Comparison of ENCODE assay signal across 8 cellular contexts in the genomic region with DNA sequence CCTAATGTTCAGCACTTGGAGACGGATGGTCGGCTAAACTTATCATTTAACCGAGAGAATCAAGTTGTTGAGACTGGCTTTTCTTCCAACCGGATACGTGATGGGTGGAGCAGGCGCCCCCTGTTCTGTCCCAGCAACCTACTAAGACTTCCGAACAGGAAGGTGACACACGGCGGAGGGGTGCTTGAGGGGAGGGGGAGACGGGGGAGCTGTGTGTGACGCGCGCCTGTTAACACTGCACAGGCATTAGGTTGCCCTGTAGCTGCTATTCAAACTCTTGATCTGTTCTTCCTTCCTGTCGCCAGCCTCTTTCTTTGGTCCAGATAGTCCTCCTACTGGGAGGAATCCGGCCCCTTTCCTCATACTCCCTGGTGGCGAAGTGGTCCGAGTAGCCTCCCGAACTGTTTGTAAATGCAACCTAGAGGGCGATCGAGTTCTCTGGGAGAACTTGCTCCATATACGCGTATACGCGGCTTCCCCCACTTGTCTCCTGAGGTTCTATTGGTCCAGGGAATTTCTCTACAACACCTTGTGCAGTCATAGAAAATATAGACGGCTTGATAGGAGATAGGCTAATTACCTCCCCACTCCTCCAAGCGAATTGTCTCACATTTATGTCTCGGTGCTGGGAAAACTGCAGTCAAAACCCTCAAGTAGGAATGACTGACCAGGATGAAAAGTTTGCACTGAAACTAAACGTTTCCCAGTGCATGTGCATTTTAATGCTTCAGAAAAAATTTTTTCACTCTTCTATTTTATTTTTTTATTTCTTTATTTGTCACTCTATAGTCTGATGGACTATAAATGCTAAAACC.
DNase-seq lines count a peak whose midpoint lies in the region; ATAC-seq and TF ChIP-seq lines count a peak whose summit lies in the region.

No MANE protein-coding gene starts in this region.

- no peak overlapping the region for H3K27ac ChIP-seq in 22Rv1

- peak; percentile 88 to 92 for DNase-seq in NCI-H524 (lab: John Stamatoyannopoulos, UW)
- peak; percentile 72 to 80 for DNase-seq in activated CD4-positive, alpha-beta T cell treated with anti-CD3 and anti-CD28 coated beads, Interleukin-2, amount 50 U/mL, for 48 hours
- peak; percentile 96 for DNase-seq in dermis blood vessel endothelial cell
- DNase-seq in left kidney (ENCODE audit: low read depth, low spot score) = peak; percentile 96
- peak; percentile 60 to 79 for DNase-seq in stimulated activated CD4-positive, alpha-beta T cell treated with anti-CD3 and anti-CD28 coated beads, Interleukin-1b, Interleukin-23, amount 100 ng/mL, for 4 hours (ENCODE audit: low read depth in 2 of 2)

- peak; percentile 87 for TF ChIP-seq CTCF in 22Rv1 (IDR thresholded peaks at IDR 0.05)

- peak; percentile 23 for ATAC-seq in GM21423 (IDR thresholded peaks at IDR 0.05; ENCODE audit: unreplicated experiment)
- ATAC-seq in GM19397 (IDR thresholded peaks at IDR 0.05; ENCODE audit: unreplicated experiment) = no peak
